In genomic region chr3:157475921-157476395, GRCh38 we compare ENCODE assay signal across 1 cellular context.
A peak's percentile ranks its signal among the peaks of the same experiment; 100 is the strongest.
TF ChIP-seq lines count a peak whose summit lies in the region.

No MANE protein-coding gene starts in this region.

TF ChIP-seq in HEK293, 187 proteins besides CTCF, POLR2A, EP300 and RAD21 (continued from another document):
- TF ChIP-seq ZNF292 (tag by site-specific recombination; IDR thresholded peaks at IDR 0.05; ENCODE audit: borderline replicate concordance, low read depth) (no peak), BCL11A (tag by site-specific recombination; IDR thresholded peaks at IDR 0.05; ENCODE audit: low read depth) (no peak), ZNF629 (tag by site-specific recombination; IDR thresholded peaks at IDR 0.05) (peak; percentile 92), ZBTB21 (tag by site-specific recombination; IDR thresholded peaks at IDR 0.05) (peak; percentile 82), ZNF121 (tag by site-specific recombination; IDR thresholded peaks at IDR 0.05) (no peak), ZNF214 (tag by site-specific recombination; IDR thresholded peaks at IDR 0.05; ENCODE audit: borderline replicate concordance) (no peak)
